ENCODE assay signal across 8 cellular contexts in genomic region chr1:24535021-24535424, GRCh38. TPM values are rescaled to one million over a fixed set of nuclear protein-coding genes. Genes with fewer than 3 reads are reported as not detected.
DNase-seq lines count a peak whose midpoint lies in the region; ATAC-seq, FAIRE-seq and TF ChIP-seq lines count a peak whose summit lies in the region.

No MANE protein-coding gene starts in this region.

- in situ Hi-C loops in HepG2 (cut with HindIII; ENCODE audit: extremely low pct_ligation_motif_present, low pct_unique_long_range_greater_than_20kb), result no loop called here

- POLR2A ChIA-PET in activated CD8-positive, alpha-beta T cell treated with anti-CD3 and anti-CD28 coated beads, Interleukin-2, amount 10 ng/mL, durations not matched to agents 7 days and 5 days (lab: Charles Lee), result interaction anchor here (0.6 to 2.4 kb wide), 8 partner anchors 25 to 698 kb away, joined by 3 to 20 read pairs (median 4); partner anchors contain the start of genes RCAN3 and SYF2
- POLR2A ChIA-PET in HepG2 (lab: Yijun Ruan, JAX), result interaction anchor here (1.6 kb wide), 1 partner anchor 33 kb away, joined by 3 read pairs; no protein-coding TSS in a partner anchor

- ATAC-seq in activated CD8-positive, alpha-beta T cell treated with anti-CD3 and anti-CD28 coated beads, Interleukin-2, amount 10 ng/mL, durations not matched to agents 7 days and 5 days, result peak; percentile 90
- ATAC-seq in HepG2 (no peak), GM21515 (IDR thresholded peaks at IDR 0.05; ENCODE audit: unreplicated experiment) (no peak), GM19467 (IDR thresholded peaks at IDR 0.05; ENCODE audit: unreplicated experiment) (no peak)
- peak; percentile 84 for ATAC-seq in stimulated activated naive CD8-positive, alpha-beta T cell treated with anti-CD3 and anti-CD28 coated beads, Interleukin-15, amount 100 ng/mL, for 72 hours

- no peaks in the 10 kb centered on the region for H3K9me3 Mint-ChIP-seq in activated CD8-positive, alpha-beta T cell treated with anti-CD3 and anti-CD28 coated beads, Interleukin-2, amount 10 ng/mL, durations not matched to agents 7 days and 5 days (ENCODE audit: insufficient read depth)
- no peaks in the 10 kb centered on the region for H3K9me3 Mint-ChIP-seq in stimulated activated naive CD8-positive, alpha-beta T cell treated with anti-CD3 and anti-CD28 coated beads, Interleukin-15, amount 100 ng/mL, for 72 hours
- H3K9me3 Mint-ChIP-seq in progenitor cell of endocrine pancreas (ENCODE audit: low read depth), result no peaks in the 10 kb centered on the region

- peak overlapping the region; percentile 61 for H3K4me3 ChIP-seq in Jurkat, Clone E6-1 (ENCODE audit: low read length)
- no peak overlapping the region for H3K4me3 ChIP-seq in HepG2 (replicated peaks in 1 of 3; ENCODE audit: insufficient read depth in 1 of 3, low read depth in 2 of 3, low read length in 3 of 3)

- no peaks in the 10 kb centered on the region for H3K79me2 ChIP-seq in HepG2 (ENCODE audit: insufficient read depth, low read length)

- no peaks in the 10 kb centered on the region for H3K9me3 ChIP-seq in HepG2 (ENCODE audit: low read length)

- H3K36me3 ChIP-seq in HepG2 (replicated peaks in 1 of 2; ENCODE audit: control insufficient read depth in 1 of 2, insufficient read depth in 2 of 2, low read length in 2 of 2), result peaks cover 3 to 6% of the 10 kb centered on the region in 2 experiments; a peak in 2 of 5 replicates

- H3K27me3 ChIP-seq in HepG2 (ENCODE audit: control insufficient read depth in 1 of 2, insufficient read depth in 2 of 2, low read length in 2 of 2), result no peaks in the 10 kb centered on the region

- no peak overlapping the region for H2AFZ ChIP-seq in HepG2 (ENCODE audit: low read length)

- TF ChIP-seq CTCF in HepG2 (CRISPR knock-in tag; IDR thresholded peaks at IDR 0.05) (no peak), progenitor cell of endocrine pancreas (IDR thresholded peaks at IDR 0.05; ENCODE audit: unreplicated experiment) (no peak)

- H3K27me3 Mint-ChIP-seq in activated CD8-positive, alpha-beta T cell treated with anti-CD3 and anti-CD28 coated beads, Interleukin-2, amount 10 ng/mL, durations not matched to agents 7 days and 5 days (ENCODE audit: low read depth), result no peaks in the 10 kb centered on the region
- H3K27me3 Mint-ChIP-seq in stimulated activated naive CD8-positive, alpha-beta T cell treated with anti-CD3 and anti-CD28 coated beads, Interleukin-15, amount 100 ng/mL, for 72 hours, result no peaks in the 10 kb centered on the region
- H3K27me3 Mint-ChIP-seq in progenitor cell of endocrine pancreas, result no peaks in the 10 kb centered on the region

- peak overlapping the region; percentile 64 for H3K27ac ChIP-seq in HepG2 (ENCODE audit: extremely low read length, insufficient read depth, low read length)

- peaks cover 65% of the 10 kb centered on the region for H3K4me1 Mint-ChIP-seq in activated CD8-positive, alpha-beta T cell treated with anti-CD3 and anti-CD28 coated beads, Interleukin-2, amount 10 ng/mL, durations not matched to agents 7 days and 5 days (ENCODE audit: low read depth)
- peaks cover 87% of the 10 kb centered on the region for H3K4me1 Mint-ChIP-seq in stimulated activated naive CD8-positive, alpha-beta T cell treated with anti-CD3 and anti-CD28 coated beads, Interleukin-15, amount 100 ng/mL, for 72 hours
- H3K4me1 Mint-ChIP-seq in progenitor cell of endocrine pancreas (ENCODE audit: low read depth), result peaks cover 2% of the 10 kb centered on the region

- FAIRE-seq in HepG2 (lab: Jason Lieb, UNC), result no peak

- H3K4me3 Mint-ChIP-seq in activated CD8-positive, alpha-beta T cell treated with anti-CD3 and anti-CD28 coated beads, Interleukin-2, amount 10 ng/mL, durations not matched to agents 7 days and 5 days, result peak overlapping the region; percentile 84
- peak overlapping the region; percentile 84 to 88 for H3K4me3 Mint-ChIP-seq in stimulated activated naive CD8-positive, alpha-beta T cell treated with anti-CD3 and anti-CD28 coated beads, Interleukin-15, amount 100 ng/mL, for 72 hours
- no peak overlapping the region for H3K4me3 Mint-ChIP-seq in progenitor cell of endocrine pancreas (ENCODE audit: low read depth)

- CTCF ChIA-PET in activated CD8-positive, alpha-beta T cell treated with anti-CD3 and anti-CD28 coated beads, Interleukin-2, amount 10 ng/mL, durations not matched to agents 7 days and 5 days (lab: Charles Lee), result interaction anchor here (0.8 to 2.8 kb wide), 18 partner anchors 8 to 336 kb away, joined by 3 to 26 read pairs (median 6); partner anchors contain the start of genes NIPAL3 and STPG1
- CTCF ChIA-PET in HepG2 (lab: Yijun Ruan, JAX; ENCODE audit: low intra/inter-chr PET ratio, low total read pairs), result no interaction called here

- DNase-seq in Jurkat, Clone E6-1 (ENCODE audit: low read depth, low spot score), result peak; percentile 62
- peak; percentile 85 for DNase-seq in activated CD8-positive, alpha-beta T cell treated with anti-CD3 and anti-CD28 coated beads, Interleukin-2, amount 10 ng/mL, durations not matched to agents 7 days and 5 days
- DNase-seq in HepG2 (ENCODE audit: low spot score) (no peak), progenitor cell of endocrine pancreas (ENCODE audit: low spot score, unreplicated experiment) (no peak), NCI-H82 treated with DMSO at 0.1 percent for 48 hours (lab: John Stamatoyannopoulos, UW; ENCODE audit: unreplicated experiment) (no peak)
- peak; percentile 75 to 80 for DNase-seq in stimulated activated naive CD8-positive, alpha-beta T cell treated with anti-CD3 and anti-CD28 coated beads, Interleukin-15, amount 100 ng/mL, for 72 hours

- no peak for TF ChIP-seq EP300 in HepG2 (IDR thresholded peaks at IDR 0.05; ENCODE audit: low read depth in 2 of 2, low read length in 2 of 2)
- TF ChIP-seq EP300 in HepG2 (CRISPR knock-in tag; IDR thresholded peaks at IDR 0.05; ENCODE audit: borderline replicate concordance), result no peak

- TF ChIP-seq POLR2A in HepG2 (IDR thresholded peaks at IDR 0.05; ENCODE audit: insufficient read depth in 1 of 2, low read depth in 2 of 2, low read length in 2 of 2), result no peak

- BruUV-seq in HepG2 (replicated peaks; lab: Mats Ljungman, UMichigan), result no TSS peak

- H3K36me3 Mint-ChIP-seq in activated CD8-positive, alpha-beta T cell treated with anti-CD3 and anti-CD28 coated beads, Interleukin-2, amount 10 ng/mL, durations not matched to agents 7 days and 5 days (ENCODE audit: low read depth), result peaks cover 71% of the 10 kb centered on the region
- peaks cover 15% of the 10 kb centered on the region for H3K36me3 Mint-ChIP-seq in progenitor cell of endocrine pancreas (ENCODE audit: insufficient read depth)

- H3K9ac ChIP-seq in HepG2 (ENCODE audit: insufficient read depth, low read depth, low read length), result no peak overlapping the region

- intact Hi-C loops in HepG2 (cut with micrococcal nuclease; ENCODE audit: unreplicated experiment), result no loop called here

- H3K27ac Mint-ChIP-seq in activated CD8-positive, alpha-beta T cell treated with anti-CD3 and anti-CD28 coated beads, Interleukin-2, amount 10 ng/mL, durations not matched to agents 7 days and 5 days, result peak overlapping the region; percentile 97
- H3K27ac Mint-ChIP-seq in stimulated activated naive CD8-positive, alpha-beta T cell treated with anti-CD3 and anti-CD28 coated beads, Interleukin-15, amount 100 ng/mL, for 72 hours, result peak overlapping the region; percentile 94 to 97
- H3K27ac Mint-ChIP-seq in progenitor cell of endocrine pancreas, result no peak overlapping the region

- TF ChIP-seq RAD21 in HepG2 (CRISPR knock-in tag; IDR thresholded peaks at IDR 0.05), result no peak

- no peak overlapping the region for H3K4me2 ChIP-seq in HepG2 (ENCODE audit: low read depth, low read length)

- WGBS in HepG2 (ENCODE audit: low lambda C conversion rate), result 91% methylated on average over 21 of the region's 21 CpGs

- H4K20me1 ChIP-seq in HepG2 (ENCODE audit: insufficient read depth, low read length), result no peaks in the 10 kb centered on the region

- H3K4me1 ChIP-seq in HepG2 (ENCODE audit: insufficient read depth, low read length), result peaks cover 46% of the 10 kb centered on the region

RNA-seq across cellular contexts. Expression of gene NCMAP, which starts 20.9 kb away (rescaled TPM):
- polyA plus RNA-seq in Jurkat, Clone E6-1 (2012; ENCODE audit: insufficient read depth, insufficient read length), result not detected
- total RNA-seq in activated CD8-positive, alpha-beta T cell treated with anti-CD3 and anti-CD28 coated beads, Interleukin-2, amount 10 ng/mL, durations not matched to agents 7 days and 5 days, result under 1 TPM in 1 of 2 experiments, not detected in 1; 0.05 TPM
- 2.7 and 2.9 TPM in 2 replicates for total RNA-seq in HepG2 (2016; rRNA removed; fragmentation: Illumina TruSeq; extraction: Trizol)
- total RNA-seq in HepG2 (2016; cell fraction: cytosol; rRNA removed; fragmentation: Illumina TruSeq; extraction: Trizol; ENCODE audit: low read depth), result 1.1 and 1.7 TPM in 2 replicates
- 2.5 and 2.7 TPM in 2 replicates for total RNA-seq in HepG2 (2016; cell fraction: insoluble cytoplasmic fraction; rRNA removed; fragmentation: Illumina TruSeq; extraction: Trizol)
- total RNA-seq in HepG2 (2016; cell fraction: membrane; rRNA removed; fragmentation: Illumina TruSeq; extraction: Trizol), result 3.6 and 4.1 TPM in 2 replicates
- 1.3 and 1.7 TPM in 2 replicates for total RNA-seq in HepG2 (2016; cell fraction: nucleus; rRNA removed; fragmentation: Illumina TruSeq; extraction: Trizol)
- 20.0 and 22.0 TPM in 2 replicates for polyA plus RNA-seq in HepG2 (2011; rRNA removed)
- polyA plus RNA-seq in HepG2 (2011; cell fraction: cytosol; rRNA removed), result 16.3 and 22.0 TPM in 2 replicates
- polyA plus RNA-seq in HepG2 (2011; cell fraction: nucleus; rRNA removed), result 6.2 and 8.2 TPM in 2 replicates
- polyA plus RNA-seq in HepG2 (2012), result 9.9 and 19.2 TPM in 2 replicates
- polyA plus RNA-seq in HepG2 (2016; cell fraction: cytosol; fragmentation: Illumina TruSeq; extraction: Trizol; ENCODE audit: low read depth), result 1.1 and 1.6 TPM in 2 replicates
- polyA plus RNA-seq in HepG2 (2016; cell fraction: insoluble cytoplasmic fraction; fragmentation: Illumina TruSeq; extraction: Trizol; ENCODE audit: low read depth), result 2.0 and 2.2 TPM in 2 replicates
- polyA plus RNA-seq in HepG2 (2016; cell fraction: membrane; fragmentation: Illumina TruSeq; extraction: Trizol; ENCODE audit: low read depth), result 2.3 and 3.2 TPM in 2 replicates
- 2.1 and 2.3 TPM in 2 replicates for polyA plus RNA-seq in HepG2 (2016; cell fraction: nucleus; fragmentation: Illumina TruSeq; extraction: Trizol; ENCODE audit: insufficient read depth, low read depth)
- polyA minus RNA-seq in HepG2 (2011; rRNA and poly(A)+ RNA removed; ENCODE audit: low replicate concordance), result 28.8 TPM in 1 of 2 replicates, not detected in the other
- 13.1 and 18.4 TPM in 2 replicates for polyA minus RNA-seq in HepG2 (2011; cell fraction: cytosol; rRNA and poly(A)+ RNA removed)
- polyA minus RNA-seq in HepG2 (2011; cell fraction: nucleus; rRNA and poly(A)+ RNA removed), result 6.2 and 9.0 TPM in 2 replicates
- total RNA-seq in progenitor cell of endocrine pancreas, result 1.3 and 1.7 TPM in 2 replicates

RNA-seq across cellular contexts. Expression of gene RCAN3, which starts 32.4 kb away (rescaled TPM):
- polyA plus RNA-seq in Jurkat, Clone E6-1 (2012; ENCODE audit: insufficient read depth, insufficient read length), result 10.6 TPM
- total RNA-seq in activated CD8-positive, alpha-beta T cell treated with anti-CD3 and anti-CD28 coated beads, Interleukin-2, amount 10 ng/mL, durations not matched to agents 7 days and 5 days, result 10 to 100 TPM; 63.7 to 65.6 TPM
- total RNA-seq in HepG2 (2016; rRNA removed; fragmentation: Illumina TruSeq; extraction: Trizol) (13.3 and 13.6 TPM in 2 replicates), progenitor cell of endocrine pancreas (31.0 and 32.5 TPM in 2 replicates)
- total RNA-seq in HepG2 (2016; cell fraction: cytosol; rRNA removed; fragmentation: Illumina TruSeq; extraction: Trizol; ENCODE audit: low read depth), result 11.1 and 12.8 TPM in 2 replicates
- total RNA-seq in HepG2 (2016; cell fraction: insoluble cytoplasmic fraction; rRNA removed; fragmentation: Illumina TruSeq; extraction: Trizol), result 12.7 and 13.1 TPM in 2 replicates
- 11.4 and 12.2 TPM in 2 replicates for total RNA-seq in HepG2 (2016; cell fraction: membrane; rRNA removed; fragmentation: Illumina TruSeq; extraction: Trizol)
- total RNA-seq in HepG2 (2016; cell fraction: nucleus; rRNA removed; fragmentation: Illumina TruSeq; extraction: Trizol), result 6.8 and 7.8 TPM in 2 replicates
- polyA plus RNA-seq in HepG2 (2011; rRNA removed), result 10.9 and 12.2 TPM in 2 replicates
- polyA plus RNA-seq in HepG2 (2011; cell fraction: cytosol; rRNA removed), result 7.5 and 10.9 TPM in 2 replicates
- 5.9 and 6.3 TPM in 2 replicates for polyA plus RNA-seq in HepG2 (2011; cell fraction: nucleus; rRNA removed)
- polyA plus RNA-seq in HepG2 (2012), result 8.9 and 12.1 TPM in 2 replicates
- 5.1 and 5.8 TPM in 2 replicates for polyA plus RNA-seq in HepG2 (2016; cell fraction: cytosol; fragmentation: Illumina TruSeq; extraction: Trizol; ENCODE audit: low read depth)
- 11.8 and 14.0 TPM in 2 replicates for polyA plus RNA-seq in HepG2 (2016; cell fraction: insoluble cytoplasmic fraction; fragmentation: Illumina TruSeq; extraction: Trizol; ENCODE audit: low read depth)
- polyA plus RNA-seq in HepG2 (2016; cell fraction: membrane; fragmentation: Illumina TruSeq; extraction: Trizol; ENCODE audit: low read depth), result 9.8 and 11.1 TPM in 2 replicates
- polyA plus RNA-seq in HepG2 (2016; cell fraction: nucleus; fragmentation: Illumina TruSeq; extraction: Trizol; ENCODE audit: insufficient read depth, low read depth), result 11.0 and 12.1 TPM in 2 replicates
- polyA minus RNA-seq in HepG2 (2011; rRNA and poly(A)+ RNA removed; ENCODE audit: low replicate concordance), result 5.6 and 20.2 TPM in 2 replicates
- 12.3 and 12.5 TPM in 2 replicates for polyA minus RNA-seq in HepG2 (2011; cell fraction: cytosol; rRNA and poly(A)+ RNA removed)
- polyA minus RNA-seq in HepG2 (2011; cell fraction: nucleus; rRNA and poly(A)+ RNA removed), result 4.2 and 8.7 TPM in 2 replicates

Comparison
In these comparisons a context has a peak if more than half of its experiments do, and no peak if none do; other contexts are left out.
1. DNase-seq: peak in Jurkat, Clone E6-1 (single experiment), activated CD8-positive, alpha-beta T cell treated with anti-CD3 and anti-CD28 coated beads, Interleukin-2, amount 10 ng/mL, durations not matched to agents 7 days and 5 days (single experiment) and stimulated activated naive CD8-positive, alpha-beta T cell treated with anti-CD3 and anti-CD28 coated beads, Interleukin-15, amount 100 ng/mL, for 72 hours (2 of 2); none in HepG2 (single experiment), progenitor cell of endocrine pancreas (single experiment) and NCI-H82 treated with DMSO at 0.1 percent for 48 hours (single experiment).
2. ATAC-seq: peak in activated CD8-positive, alpha-beta T cell treated with anti-CD3 and anti-CD28 coated beads, Interleukin-2, amount 10 ng/mL, durations not matched to agents 7 days and 5 days (single experiment) and stimulated activated naive CD8-positive, alpha-beta T cell treated with anti-CD3 and anti-CD28 coated beads, Interleukin-15, amount 100 ng/mL, for 72 hours (single experiment); none in HepG2 (single experiment), GM21515 (single experiment) and GM19467 (single experiment).